Comparison of ENCODE assay signal across 16 cellular contexts in genomic region chr9:84258371-84258770, GRCh38.
DNase-seq lines count a peak whose midpoint lies in the region; ATAC-seq and TF ChIP-seq lines count a peak whose summit lies in the region.
"Had no signal": no experiment of that assay in that cellular context is flagged by ENCODE, and none has a peak within 500 bp of the region (broad histone marks: within the 10 kb centered on the region; RNA-seq: fewer than 3 reads in every experiment).

No MANE protein-coding gene starts in this region.

- H3K36me3 ChIP-seq in GM23338 (ENCODE audit: insufficient read depth), result no peaks in the 10 kb centered on the region

- H3K79me2 ChIP-seq in GM23338 (replicated peaks; ENCODE audit: insufficient read depth), result no peaks in the 10 kb centered on the region

- no peaks in the 10 kb centered on the region for H3K36me3 Mint-ChIP-seq in activated naive CD4-positive, alpha-beta T cell treated with anti-CD3 and anti-CD28 coated beads, Interleukin-2, amount 50 U/mL, for 24 hours
- H3K36me3 Mint-ChIP-seq in GM23338 (ENCODE audit: low read depth) (no peaks in the 10 kb centered on the region), brain (no peaks in the 10 kb centered on the region), progenitor cell of endocrine pancreas (ENCODE audit: insufficient read depth) (no peaks in the 10 kb centered on the region), nephron progenitor cell (ENCODE audit: low read depth) (no peaks in the 10 kb centered on the region)
- H3K36me3 Mint-ChIP-seq in activated CD8-positive, alpha-beta T cell treated with anti-CD3 and anti-CD28 coated beads, Interleukin-2, amount 10 ng/mL, durations not matched to agents 7 days and 5 days (ENCODE audit: low read depth), result no peaks in the 10 kb centered on the region
- H3K36me3 Mint-ChIP-seq: CD4-positive, alpha-beta memory T cell had no signal

- ATAC-seq in GM23338, result no peak; the same call in 2 of the 3 replicates
- ATAC-seq in activated CD8-positive, alpha-beta T cell treated with anti-CD3 and anti-CD28 coated beads, Interleukin-2, amount 10 ng/mL, durations not matched to agents 7 days and 5 days, result no peak

- H3K27ac Mint-ChIP-seq in activated naive CD4-positive, alpha-beta T cell treated with anti-CD3 and anti-CD28 coated beads, Interleukin-2, amount 50 U/mL, for 24 hours, result peak overlapping the region; percentile 19
- H3K27ac Mint-ChIP-seq in GM23338 (no peak overlapping the region), brain (peak overlapping the region in 4 of 5 experiments; percentile 4 to 55 (median 12)), progenitor cell of endocrine pancreas (peak overlapping the region; percentile 82), nephron progenitor cell (no peak overlapping the region)
- H3K27ac Mint-ChIP-seq in activated CD8-positive, alpha-beta T cell treated with anti-CD3 and anti-CD28 coated beads, Interleukin-2, amount 10 ng/mL, durations not matched to agents 7 days and 5 days, result no peak overlapping the region
- H3K27ac Mint-ChIP-seq: B cell; CD4-positive, alpha-beta memory T cell had no signal

- no peaks in the 10 kb centered on the region for H3K27me3 Mint-ChIP-seq in activated naive CD4-positive, alpha-beta T cell treated with anti-CD3 and anti-CD28 coated beads, Interleukin-2, amount 50 U/mL, for 24 hours
- no peaks in the 10 kb centered on the region for H3K27me3 Mint-ChIP-seq in GM23338 (ENCODE audit: insufficient read depth, low read depth, poor library complexity)
- peaks cover 10% of the 10 kb centered on the region for H3K27me3 Mint-ChIP-seq in brain
- H3K27me3 Mint-ChIP-seq in progenitor cell of endocrine pancreas, result peaks cover 32% of the 10 kb centered on the region
- H3K27me3 Mint-ChIP-seq in activated CD8-positive, alpha-beta T cell treated with anti-CD3 and anti-CD28 coated beads, Interleukin-2, amount 10 ng/mL, durations not matched to agents 7 days and 5 days (ENCODE audit: low read depth), result peaks cover 22% of the 10 kb centered on the region
- peaks cover 23% of the 10 kb centered on the region for H3K27me3 Mint-ChIP-seq in nephron progenitor cell (ENCODE audit: low read depth, poor library complexity)

- H3K4me1 Mint-ChIP-seq in activated naive CD4-positive, alpha-beta T cell treated with anti-CD3 and anti-CD28 coated beads, Interleukin-2, amount 50 U/mL, for 24 hours, result no peaks in the 10 kb centered on the region
- H3K4me1 Mint-ChIP-seq in GM23338 (peaks cover 15% of the 10 kb centered on the region; the same call in 2 of the 3 replicates), brain (peaks cover 66% of the 10 kb centered on the region), progenitor cell of endocrine pancreas (ENCODE audit: low read depth) (peaks cover 20% of the 10 kb centered on the region), nephron progenitor cell (no peaks in the 10 kb centered on the region)
- H3K4me1 Mint-ChIP-seq in activated CD8-positive, alpha-beta T cell treated with anti-CD3 and anti-CD28 coated beads, Interleukin-2, amount 10 ng/mL, durations not matched to agents 7 days and 5 days (ENCODE audit: low read depth), result peaks cover 2% of the 10 kb centered on the region

- H3K4me3 ChIP-seq in GM23338, result no peak overlapping the region
- H3K4me3 ChIP-seq: GM23248 had no signal

- H3K27me3 ChIP-seq in GM23338 (ENCODE audit: insufficient read depth), result no peaks in the 10 kb centered on the region

- H3K9me2 ChIP-seq in GM23338 (ENCODE audit: insufficient read depth), result no peaks in the 10 kb centered on the region

- H3K27ac ChIP-seq in GM23338 (ENCODE audit: low read depth), result no peak overlapping the region
- H3K27ac ChIP-seq: C4-2B, GM23248, HL-60 had no signal

- CTCF ChIA-PET in activated CD8-positive, alpha-beta T cell treated with anti-CD3 and anti-CD28 coated beads, Interleukin-2, amount 10 ng/mL, durations not matched to agents 7 days and 5 days (lab: Charles Lee), result no interaction called here

- no peak overlapping the region for H3K4me3 Mint-ChIP-seq in activated naive CD4-positive, alpha-beta T cell treated with anti-CD3 and anti-CD28 coated beads, Interleukin-2, amount 50 U/mL, for 24 hours
- H3K4me3 Mint-ChIP-seq in GM23338, result no peak overlapping the region; the same call in 2 of the 3 replicates
- no peak overlapping the region for H3K4me3 Mint-ChIP-seq in brain
- no peak overlapping the region for H3K4me3 Mint-ChIP-seq in progenitor cell of endocrine pancreas (ENCODE audit: low read depth)
- no peak overlapping the region for H3K4me3 Mint-ChIP-seq in activated CD8-positive, alpha-beta T cell treated with anti-CD3 and anti-CD28 coated beads, Interleukin-2, amount 10 ng/mL, durations not matched to agents 7 days and 5 days
- H3K4me3 Mint-ChIP-seq in nephron progenitor cell, result no peak overlapping the region
- H3K4me3 Mint-ChIP-seq: B cell; CD4-positive, alpha-beta memory T cell had no signal

- POLR2A ChIA-PET in activated CD8-positive, alpha-beta T cell treated with anti-CD3 and anti-CD28 coated beads, Interleukin-2, amount 10 ng/mL, durations not matched to agents 7 days and 5 days (lab: Charles Lee), result no interaction called here

- H2AFZ ChIP-seq in GM23338, result peak overlapping the region; percentile 28; the same call in 1 of the 2 replicates
- H2AFZ ChIP-seq: GM23248 had no signal

- H4K20me1 ChIP-seq in GM23338 (replicated peaks; ENCODE audit: insufficient read depth), result no peaks in the 10 kb centered on the region

- H3K9me3 Mint-ChIP-seq in activated naive CD4-positive, alpha-beta T cell treated with anti-CD3 and anti-CD28 coated beads, Interleukin-2, amount 50 U/mL, for 24 hours, result no peaks in the 10 kb centered on the region
- H3K9me3 Mint-ChIP-seq in GM23338 (no peaks in the 10 kb centered on the region), brain (no peaks in the 10 kb centered on the region), progenitor cell of endocrine pancreas (ENCODE audit: low read depth) (peaks cover under 1% of the 10 kb centered on the region), nephron progenitor cell (no peaks in the 10 kb centered on the region)
- no peaks in the 10 kb centered on the region for H3K9me3 Mint-ChIP-seq in activated CD8-positive, alpha-beta T cell treated with anti-CD3 and anti-CD28 coated beads, Interleukin-2, amount 10 ng/mL, durations not matched to agents 7 days and 5 days (ENCODE audit: insufficient read depth)
- H3K9me3 Mint-ChIP-seq: CD4-positive, alpha-beta memory T cell had no signal

- no peak for TF ChIP-seq CTCF in GM23338 (conservative IDR thresholded peaks at IDR 0.05; ENCODE audit: low read depth in 2 of 2)
- no peak for TF ChIP-seq CTCF in brain (conservative IDR thresholded peaks at IDR 0.05)
- TF ChIP-seq CTCF in progenitor cell of endocrine pancreas (IDR thresholded peaks at IDR 0.05; ENCODE audit: unreplicated experiment), result no peak
- no peak for TF ChIP-seq CTCF in nephron progenitor cell (IDR thresholded peaks at IDR 0.05)

- no peak overlapping the region for H3K4me2 ChIP-seq in GM23338

- DNase-seq in activated naive CD4-positive, alpha-beta T cell treated with Interleukin-2 at 50 U/mL for 16 hours, result no peak
- DNase-seq in GM23338 (ENCODE audit: low spot score) (no peak), progenitor cell of endocrine pancreas (ENCODE audit: low spot score, unreplicated experiment) (no peak), nephron progenitor cell (no peak), NCI-H226 (no peak)
- DNase-seq in activated CD8-positive, alpha-beta T cell treated with anti-CD3 and anti-CD28 coated beads, Interleukin-2, amount 10 ng/mL, durations not matched to agents 7 days and 5 days, result no peak
- DNase-seq: CD4-positive, alpha-beta memory T cell; DMS79; GDM1; GM23248; H7 had no signal

- no peaks in the 10 kb centered on the region for H3F3A ChIP-seq in GM23338 (replicated peaks; ENCODE audit: low read depth)

- H3K4me1 ChIP-seq in GM23338 (ENCODE audit: insufficient read depth), result peaks cover 7% of the 10 kb centered on the region; the same call in 1 of the 2 replicates

TF ChIP-seq in GM23338, 12 proteins besides CTCF, POLR2A, EP300 and RAD21:
- no peak for TF ChIP-seq ZNF331 (CRISPR knock-in tag; IDR thresholded peaks at IDR 0.05; ENCODE audit: low read depth)
TF ChIP-seq in GM23338: peak in this region for 0.

Comparison
In these comparisons a context has a peak if more than half of its experiments do, and no peak if none do; other contexts are left out.
1. H3K27ac Mint-ChIP-seq: peak in activated naive CD4-positive, alpha-beta T cell treated with anti-CD3 and anti-CD28 coated beads, Interleukin-2, amount 50 U/mL, for 24 hours (single experiment), brain (4 of 5) and progenitor cell of endocrine pancreas (single experiment); none in GM23338 (single experiment), activated CD8-positive, alpha-beta T cell treated with anti-CD3 and anti-CD28 coated beads, Interleukin-2, amount 10 ng/mL, durations not matched to agents 7 days and 5 days (single experiment) and nephron progenitor cell (single experiment).